In the genomic region with DNA sequence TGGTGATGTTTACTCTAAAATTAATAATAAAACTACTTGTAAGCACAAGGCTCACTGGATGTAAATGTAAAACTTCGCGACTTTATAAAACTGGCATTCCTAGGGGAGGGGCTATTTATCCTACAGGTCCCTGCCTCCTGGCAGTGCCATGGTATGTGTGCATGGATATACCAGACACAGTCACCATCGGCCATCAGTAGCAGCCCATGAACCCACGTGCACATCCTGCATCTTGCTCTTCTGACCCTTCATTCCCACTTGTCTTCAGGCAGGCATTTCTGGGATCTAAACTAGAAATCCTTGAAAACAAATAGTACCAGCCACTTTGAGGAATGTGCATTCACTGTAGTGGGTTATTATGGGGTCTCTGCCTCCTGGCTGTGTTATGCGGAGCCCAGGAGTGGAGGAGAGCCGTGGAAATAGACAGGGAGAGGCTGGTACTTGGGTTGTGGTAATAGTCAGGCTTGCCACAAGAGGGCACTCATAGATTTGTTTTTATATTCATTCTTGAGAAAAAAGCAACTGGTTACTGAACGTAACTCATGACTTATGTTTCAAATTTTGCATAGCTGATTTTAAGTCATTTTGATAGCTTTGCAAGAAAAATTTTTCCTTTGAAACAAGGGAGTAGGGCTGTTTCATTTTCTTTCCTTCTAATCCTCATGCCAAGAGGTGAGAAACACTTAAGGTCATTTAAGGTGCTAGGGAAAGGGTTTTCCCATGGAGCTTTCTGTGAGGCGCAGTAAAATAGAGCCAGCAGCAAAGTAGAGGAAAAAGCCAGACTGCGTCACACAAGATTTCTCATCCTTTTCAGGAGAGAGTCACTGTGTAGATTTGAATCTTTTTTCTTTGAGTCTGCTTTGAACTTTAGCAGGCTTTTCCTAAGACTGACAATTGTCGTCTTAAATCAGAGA, we compare ENCODE assay signal across 8 cellular contexts. TPM values are rescaled to one million over a fixed set of nuclear protein-coding genes. Genes with fewer than 3 reads are reported as not detected.
DNase-seq lines count a peak whose midpoint lies in the region; ATAC-seq and TF ChIP-seq lines count a peak whose summit lies in the region.

No MANE protein-coding gene starts in this region.

- no peak overlapping the region for H3K27ac Mint-ChIP-seq in chondrocyte (ENCODE audit: unreplicated experiment)

- no peak overlapping the region for H3K4me3 Mint-ChIP-seq in chondrocyte (ENCODE audit: unreplicated experiment)

- peaks cover 6% of the 10 kb centered on the region for H3K4me1 Mint-ChIP-seq in chondrocyte (ENCODE audit: low read depth)

- DNase-seq in NOMO-1 treated with DMSO at 0.1 percent for 48 hours (lab: John Stamatoyannopoulos, UW; ENCODE audit: unreplicated experiment) (peak; percentile 57), NOMO-1 treated with dmso at 0.1 percent for 144 hours (lab: John Stamatoyannopoulos, UW; ENCODE audit: unreplicated experiment) (no peak), NCI-H1105 treated with DMSO at 0.1 percent for 48 hours (lab: John Stamatoyannopoulos, UW) (peak; percentile 73), T-helper 9 cell (peak; percentile 10), chondrocyte (ENCODE audit: low spot score) (no peak), left colon (peak; percentile 38 to 66)
- DNase-seq in stimulated activated CD4-positive, alpha-beta T cell treated with anti-CD3 and anti-CD28 coated beads, Interleukin-4, amount 100 ng/mL, for 24 hours, result peak; percentile 63

- peak; percentile 93 for TF ChIP-seq CTCF in chondrocyte (IDR thresholded peaks at IDR 0.05)

- intact Hi-C loops in left colon (cut with DNase I, micrococcal nuclease), result loop anchor here in 1 of 2 donors (5.0 to 10.0 kb wide), 2 partner anchors 112 to 220 kb away; no protein-coding TSS in a partner anchor

- H3K9me3 Mint-ChIP-seq in chondrocyte (ENCODE audit: low read depth), result no peaks in the 10 kb centered on the region

- H3K27me3 Mint-ChIP-seq in chondrocyte (ENCODE audit: low read depth), result no peaks in the 10 kb centered on the region

- peaks cover 9% of the 10 kb centered on the region for H3K36me3 Mint-ChIP-seq in chondrocyte (ENCODE audit: low read depth)

- ATAC-seq in left colon (peak; percentile 84), HG02981 (IDR thresholded peaks at IDR 0.05; ENCODE audit: unreplicated experiment) (no peak)

RNA-seq across cellular contexts. Expression of a gene that starts 17.4 kb away (rescaled TPM):
- total RNA-seq in chondrocyte (28.1 to 36.7 TPM (median 34.4 TPM) in 3 replicates), left colon (1 to 10 TPM; 1.3 to 1.7 TPM)

RNA-seq across cellular contexts. Expression of a gene that starts 51.3 kb away (rescaled TPM):
- total RNA-seq in chondrocyte (25.3 to 28.3 TPM (median 27.0 TPM) in 3 replicates), left colon (10 to 100 TPM; 24.3 to 25.1 TPM)

Comparison
In these comparisons a context has a peak if more than half of its experiments do, and no peak if none do; other contexts are left out.
1. DNase-seq: peak in NOMO-1 treated with DMSO at 0.1 percent for 48 hours (single experiment), NCI-H1105 treated with DMSO at 0.1 percent for 48 hours (single experiment), T-helper 9 cell (single experiment), left colon (2 of 2) and stimulated activated CD4-positive, alpha-beta T cell treated with anti-CD3 and anti-CD28 coated beads, Interleukin-4, amount 100 ng/mL, for 24 hours (single experiment); none in NOMO-1 treated with dmso at 0.1 percent for 144 hours (single experiment) and chondrocyte (single experiment).
2. RNA of a gene that starts 17.4 kb away (total RNA-seq): 28.1 to 36.7 TPM in chondrocyte; 1.3 to 1.7 TPM in left colon; every median in the first group is over 10 times any median in the second.